8 cellular contexts compared by ENCODE assay signal in the genomic region with DNA sequence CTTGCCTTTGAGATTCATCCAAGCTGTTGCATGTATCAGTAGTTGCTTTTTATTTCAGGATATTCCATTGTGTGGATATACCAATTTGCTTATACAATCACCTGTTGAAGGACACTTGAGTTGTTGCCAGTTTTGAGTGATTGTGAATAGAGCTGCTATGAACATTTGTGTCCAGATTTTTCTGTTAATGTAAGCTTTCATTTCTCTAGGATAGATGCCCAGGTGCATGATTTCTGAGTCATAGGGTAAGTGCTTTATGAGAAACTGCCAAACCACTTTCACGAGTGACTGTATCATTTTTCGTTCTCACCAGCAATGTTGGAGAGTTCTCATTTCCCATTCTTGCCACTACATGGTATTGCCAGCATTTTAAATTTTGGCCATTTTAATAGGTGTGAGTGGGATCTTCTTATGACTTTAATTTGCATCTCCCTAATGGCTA.
A peak's percentile ranks its signal among the peaks of the same experiment; 100 is the strongest.
DNase-seq lines count a peak whose midpoint lies in the region; ATAC-seq and TF ChIP-seq lines count a peak whose summit lies in the region.

No MANE protein-coding gene starts in this region.

- intact Hi-C loops in activated B cell treated with CpG ODN at 0.5 μM for 24 hours (cut with micrococcal nuclease) = loop anchor here (2.0 kb wide), 2 partner anchors 57 to 175 kb away; no protein-coding TSS in a partner anchor

- TF ChIP-seq CTCF in activated B cell treated with CpG ODN at 0.5 μM for 24 hours (IDR thresholded peaks at IDR 0.05) = no peak

- POLR2A ChIA-PET in activated B cell treated with CpG ODN at 0.5 μM for 24 hours (lab: Charles Lee) = interaction anchor here (1.0 to 1.1 kb wide), 2 partner anchors 11 to 57 kb away, joined by 3 read pairs; no protein-coding TSS in a partner anchor

- DNase-seq in DMS153 (lab: John Stamatoyannopoulos, UW) (peak; percentile 59), activated B cell treated with CpG ODN at 0.5 μM for 24 hours (no peak), COLO668 (lab: John Stamatoyannopoulos, UW; ENCODE audit: unreplicated experiment) (no peak), erythroblast (lab: John Stamatoyannopoulos, UW) (no peak), middle frontal gyrus (ENCODE audit: extremely low spot score, low spot score) (no peak)
- DNase-seq in activated CD8-positive, alpha-beta memory T cell treated with anti-CD3 and anti-CD28 coated beads, Interleukin-2, amount 50 U/mL, for 4 hours = no peak

- peaks cover 36% of the 10 kb centered on the region for H3K4me1 Mint-ChIP-seq in activated B cell treated with CpG ODN at 0.5 μM for 24 hours

- CTCF ChIA-PET in activated B cell treated with CpG ODN at 0.5 μM for 24 hours (lab: Charles Lee) = no interaction called here

- peaks cover 2% of the 10 kb centered on the region for H3K9me3 Mint-ChIP-seq in activated B cell treated with CpG ODN at 0.5 μM for 24 hours

- H3K27ac Mint-ChIP-seq in activated B cell treated with CpG ODN at 0.5 μM for 24 hours = peak overlapping the region; percentile 57

- peak overlapping the region; percentile 8 for H3K4me3 Mint-ChIP-seq in activated B cell treated with CpG ODN at 0.5 μM for 24 hours

- H3K36me3 Mint-ChIP-seq in activated B cell treated with CpG ODN at 0.5 μM for 24 hours (ENCODE audit: low read depth) = peaks cover 11% of the 10 kb centered on the region

- ATAC-seq in GM19397 (IDR thresholded peaks at IDR 0.05; ENCODE audit: unreplicated experiment) (peak; percentile 78), HG03342 (IDR thresholded peaks at IDR 0.05; ENCODE audit: unreplicated experiment) (peak; percentile 76), activated B cell treated with CpG ODN at 0.5 μM for 24 hours (ENCODE audit: low read depth) (peak; percentile 87)

- TF ChIP-seq POLR2A in erythroblast (IDR thresholded peaks at IDR 0.05; ENCODE audit: low read length) = no peak

- no peaks in the 10 kb centered on the region for H3K27me3 Mint-ChIP-seq in activated B cell treated with CpG ODN at 0.5 μM for 24 hours
